In genomic region chr1:30809514-30810263, GRCh38 we compare ENCODE assay signal across 9 cellular contexts. TPM values are rescaled to one million over a fixed set of nuclear protein-coding genes. Genes with fewer than 3 reads are reported as not detected.
DNase-seq lines count a peak whose midpoint lies in the region; ATAC-seq, FAIRE-seq and TF ChIP-seq lines count a peak whose summit lies in the region.
"Had no signal": no experiment of that assay in that cellular context is flagged by ENCODE, and none has a peak within 500 bp of the region (broad histone marks: within the 10 kb centered on the region; RNA-seq: fewer than 3 reads in every experiment).

No MANE protein-coding gene starts in this region.

- no peak overlapping the region for H3K4me3 ChIP-seq in neural progenitor cell

- H4K20me1 ChIP-seq in neural progenitor cell (ENCODE audit: low read depth), result no peaks in the 10 kb centered on the region

- ATAC-seq in GM19397 (IDR thresholded peaks at IDR 0.05; ENCODE audit: unreplicated experiment) (no peak), HG03108 (IDR thresholded peaks at IDR 0.05; ENCODE audit: unreplicated experiment) (no peak)

- H3K4me1 Mint-ChIP-seq in neural progenitor cell, result peaks cover 78% of the 10 kb centered on the region

- no peaks in the 10 kb centered on the region for H3K36me3 ChIP-seq in neural progenitor cell

- H3K27me3 ChIP-seq in neural progenitor cell, result no peaks in the 10 kb centered on the region

- no peak overlapping the region for H3K27ac ChIP-seq in neural progenitor cell

- DNase-seq in Caki2 (ENCODE audit: low read depth) (peak; percentile 35), NCI-H345 (lab: John Stamatoyannopoulos, UW) (peak; percentile 32), neural progenitor cell (ENCODE audit: low spot score) (peak; percentile 31), NCI-H510A treated with DMSO at 0.1 percent for 48 hours (lab: John Stamatoyannopoulos, UW) (no peak), DMS153 (lab: John Stamatoyannopoulos, UW) (no peak)

- peaks cover 8% of the 10 kb centered on the region for H3K27me3 Mint-ChIP-seq in neural progenitor cell (ENCODE audit: insufficient read depth, low read depth)

- no peaks in the 10 kb centered on the region for H3K9me3 ChIP-seq in neural progenitor cell (ENCODE audit: low read depth)

- H3K4me2 ChIP-seq in neural progenitor cell, result peak overlapping the region; percentile 16

- peak overlapping the region; percentile 51 for H2AFZ ChIP-seq in neural progenitor cell (replicated peaks)

- in situ Hi-C loops in Caki2 (cut with HindIII; ENCODE audit: low pct_unique_long_range_greater_than_20kb, low sequenced_read_pairs), result loop anchor here (25.0 kb wide), 1 partner anchor 103 kb away; the partner anchor contains the start of gene SDC3

- no peaks in the 10 kb centered on the region for H3K79me2 ChIP-seq in neural progenitor cell (ENCODE audit: low read depth)

- no peaks in the 10 kb centered on the region for H3K36me3 Mint-ChIP-seq in neural progenitor cell

- H3F3A ChIP-seq in neural progenitor cell (ENCODE audit: low read depth), result peaks cover 6% of the 10 kb centered on the region

- peaks cover 33% of the 10 kb centered on the region for H3K4me1 ChIP-seq in neural progenitor cell

- H3K9ac ChIP-seq in neural progenitor cell, result no peak overlapping the region

- peak overlapping the region; percentile 34 for H3K4me3 Mint-ChIP-seq in neural progenitor cell

- H3K9me3 Mint-ChIP-seq in neural progenitor cell, result no peaks in the 10 kb centered on the region

- peak; percentile 48 for FAIRE-seq in endometrium (lab: Jason Lieb, UNC)
- FAIRE-seq: islet of Langerhans had no signal

- H3K27ac Mint-ChIP-seq in neural progenitor cell, result peak overlapping the region; percentile 42

- TF ChIP-seq CTCF in neural progenitor cell (IDR thresholded peaks at IDR 0.05), result no peak

RNA-seq across cellular contexts. Expression of gene LAPTM5, which starts 52.1 kb away (rescaled TPM):
- 0.14 and 0.17 TPM in 2 replicates for total RNA-seq in Caki2 (2014; rRNA removed; shearing (Covaris generic); ENCODE audit: low replicate concordance)
- total RNA-seq in neural progenitor cell (ENCODE audit: low replicate concordance), result not detected in 2 replicates

Comparison
In these comparisons a context has a peak if more than half of its experiments do, and no peak if none do; other contexts are left out.
1. DNase-seq: peak in Caki2 (single experiment), NCI-H345 (single experiment) and neural progenitor cell (single experiment); none in NCI-H510A treated with DMSO at 0.1 percent for 48 hours (single experiment) and DMS153 (single experiment).